15 cellular contexts compared by ENCODE assay signal in the genomic region with DNA sequence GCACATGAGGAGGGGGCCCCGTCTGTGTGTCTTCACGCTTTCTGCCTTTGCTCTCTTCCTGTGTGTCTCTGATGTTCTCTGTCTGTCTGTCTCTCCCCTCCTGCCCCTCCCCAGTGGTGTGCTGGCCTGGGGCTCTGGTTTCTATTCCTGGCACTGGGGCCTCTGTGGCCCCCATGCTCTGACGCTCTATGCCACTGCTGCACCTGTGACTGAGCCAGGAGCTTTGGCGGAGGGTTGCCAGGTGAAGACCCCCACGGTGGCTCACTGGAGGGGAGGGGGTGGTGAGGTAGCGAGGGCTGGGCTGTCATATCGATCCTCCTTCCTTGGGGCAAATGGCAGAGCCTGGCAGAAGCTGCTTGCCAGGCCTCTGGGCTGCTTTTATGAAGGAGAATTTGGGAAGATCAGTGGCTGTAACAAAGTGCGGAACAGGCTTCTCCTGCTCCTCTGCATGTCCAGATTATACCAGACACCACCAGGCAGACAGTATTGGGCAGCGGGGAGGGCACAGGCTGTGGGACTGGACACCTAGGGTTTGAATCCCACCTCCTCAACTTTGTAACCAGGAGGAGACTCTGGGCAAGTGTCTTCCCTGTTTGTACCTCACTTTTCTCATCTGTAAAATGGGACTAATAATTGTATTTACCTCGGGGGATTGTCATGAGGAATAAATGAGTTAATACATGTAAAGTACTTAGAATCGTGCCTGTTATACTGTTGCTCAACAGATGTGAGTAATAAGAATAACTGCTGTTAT. TPM values are rescaled to one million over a fixed set of nuclear protein-coding genes. Genes with fewer than 3 reads are reported as not detected.
DNase-seq lines count a peak whose midpoint lies in the region; ATAC-seq and TF ChIP-seq lines count a peak whose summit lies in the region.
"Had no signal": no experiment of that assay in that cellular context is flagged by ENCODE, and none has a peak within 500 bp of the region (broad histone marks: within the 10 kb centered on the region; RNA-seq: fewer than 3 reads in every experiment).

No MANE protein-coding gene starts in this region.

- H3K27me3 Mint-ChIP-seq in activated CD8-positive, alpha-beta memory T cell treated with anti-CD3 and anti-CD28 coated beads, Interleukin-2, amount 10 ng/mL, durations not matched to agents 7 days and 5 days: no peaks in the 10 kb centered on the region
- H3K27me3 Mint-ChIP-seq in type B pancreatic cell: no peaks in the 10 kb centered on the region
- H3K27me3 Mint-ChIP-seq: CD4-positive, alpha-beta T cell had no signal

- H3K9me3 Mint-ChIP-seq in activated CD8-positive, alpha-beta memory T cell treated with anti-CD3 and anti-CD28 coated beads, Interleukin-2, amount 10 ng/mL, durations not matched to agents 7 days and 5 days (ENCODE audit: low read depth): no peaks in the 10 kb centered on the region
- H3K9me3 Mint-ChIP-seq in type B pancreatic cell: peaks cover 5% of the 10 kb centered on the region
- H3K9me3 Mint-ChIP-seq: CD4-positive, alpha-beta T cell; IgD-negative memory B cell had no signal

- CTCF ChIA-PET in activated CD8-positive, alpha-beta memory T cell treated with anti-CD3 and anti-CD28 coated beads, Interleukin-2, amount 10 ng/mL, durations not matched to agents 7 days and 5 days (lab: Charles Lee): no interaction called here

- no peak overlapping the region for H3K27ac Mint-ChIP-seq in activated CD8-positive, alpha-beta memory T cell treated with anti-CD3 and anti-CD28 coated beads, Interleukin-2, amount 10 ng/mL, durations not matched to agents 7 days and 5 days
- H3K27ac Mint-ChIP-seq in type B pancreatic cell: no peak overlapping the region
- H3K27ac Mint-ChIP-seq: CD4-positive, alpha-beta T cell had no signal

- peaks cover 3% of the 10 kb centered on the region for H3K4me1 Mint-ChIP-seq in activated CD8-positive, alpha-beta memory T cell treated with anti-CD3 and anti-CD28 coated beads, Interleukin-2, amount 10 ng/mL, durations not matched to agents 7 days and 5 days
- peaks cover 54% of the 10 kb centered on the region for H3K4me1 Mint-ChIP-seq in type B pancreatic cell (ENCODE audit: unreplicated experiment)

- no peak overlapping the region for H3K4me3 Mint-ChIP-seq in activated CD8-positive, alpha-beta memory T cell treated with anti-CD3 and anti-CD28 coated beads, Interleukin-2, amount 10 ng/mL, durations not matched to agents 7 days and 5 days
- H3K4me3 Mint-ChIP-seq in type B pancreatic cell: no peak overlapping the region
- H3K4me3 Mint-ChIP-seq: CD4-positive, alpha-beta T cell; IgD-negative memory B cell had no signal

- no peak for TF ChIP-seq CTCF in type B pancreatic cell (conservative IDR thresholded peaks at IDR 0.05)

- no peaks in the 10 kb centered on the region for H3K36me3 Mint-ChIP-seq in activated CD8-positive, alpha-beta memory T cell treated with anti-CD3 and anti-CD28 coated beads, Interleukin-2, amount 10 ng/mL, durations not matched to agents 7 days and 5 days
- H3K36me3 Mint-ChIP-seq in type B pancreatic cell: peaks cover 6% of the 10 kb centered on the region
- H3K36me3 Mint-ChIP-seq: IgD-negative memory B cell had no signal

- DNase-seq in activated effector memory CD4-positive, alpha-beta T cell treated with anti-CD3 and anti-CD28 coated beads, Interleukin-2, amount 50 U/mL, for 16 hours: peak; percentile 17
- no peak for DNase-seq in activated effector memory CD4-positive, alpha-beta T cell treated with Interleukin-2 at 50 U/mL for 16 hours
- peak; percentile 9 for DNase-seq in activated CD8-positive, alpha-beta memory T cell treated with anti-CD3 and anti-CD28 coated beads, Interleukin-2, amount 10 ng/mL, durations not matched to agents 7 days and 5 days
- DNase-seq in left kidney (ENCODE audit: low read depth, low spot score) (peak; percentile 18), type B pancreatic cell (ENCODE audit: extremely low spot score, unreplicated experiment) (peak; percentile 58), NCI-H1048 (lab: John Stamatoyannopoulos, UW) (no peak), dedifferentiated amniotic fluid mesenchymal stem cell (ENCODE audit: extremely low spot score) (no peak)
- DNase-seq: Calu3; CD4-positive, alpha-beta T cell; DMS79; HCEC 1CT; NCI-H1694 treated with DMSO at 0.1 percent for 48 hours; PC-3 had no signal

- no peak for ATAC-seq in activated CD8-positive, alpha-beta memory T cell treated with anti-CD3 and anti-CD28 coated beads, Interleukin-2, amount 10 ng/mL, durations not matched to agents 7 days and 5 days
- no peak for ATAC-seq in HG02981 (IDR thresholded peaks at IDR 0.05; ENCODE audit: unreplicated experiment)
- ATAC-seq: PC-3 had no signal

RNA-seq across cellular contexts. Expression of gene BRD7, which starts 24.9 kb away (rescaled TPM):
- total RNA-seq in activated CD8-positive, alpha-beta memory T cell treated with anti-CD3 and anti-CD28 coated beads, Interleukin-2, amount 10 ng/mL, durations not matched to agents 7 days and 5 days: 100 to 1,000 TPM in 1 of 2 experiments, 10 to 100 TPM in 1; 85.0 to 102 TPM
- total RNA-seq in type B pancreatic cell (ENCODE audit: low replicate concordance): 88.6 and 98.2 TPM in 2 replicates

Comparison
In these comparisons a context has a peak if more than half of its experiments do, and no peak if none do; other contexts are left out.
1. DNase-seq: peak in activated effector memory CD4-positive, alpha-beta T cell treated with anti-CD3 and anti-CD28 coated beads, Interleukin-2, amount 50 U/mL, for 16 hours (single experiment), activated CD8-positive, alpha-beta memory T cell treated with anti-CD3 and anti-CD28 coated beads, Interleukin-2, amount 10 ng/mL, durations not matched to agents 7 days and 5 days (single experiment), left kidney (single experiment) and type B pancreatic cell (single experiment); none in activated effector memory CD4-positive, alpha-beta T cell treated with Interleukin-2 at 50 U/mL for 16 hours (single experiment), NCI-H1048 (single experiment) and dedifferentiated amniotic fluid mesenchymal stem cell (single experiment).